In the genomic region with DNA sequence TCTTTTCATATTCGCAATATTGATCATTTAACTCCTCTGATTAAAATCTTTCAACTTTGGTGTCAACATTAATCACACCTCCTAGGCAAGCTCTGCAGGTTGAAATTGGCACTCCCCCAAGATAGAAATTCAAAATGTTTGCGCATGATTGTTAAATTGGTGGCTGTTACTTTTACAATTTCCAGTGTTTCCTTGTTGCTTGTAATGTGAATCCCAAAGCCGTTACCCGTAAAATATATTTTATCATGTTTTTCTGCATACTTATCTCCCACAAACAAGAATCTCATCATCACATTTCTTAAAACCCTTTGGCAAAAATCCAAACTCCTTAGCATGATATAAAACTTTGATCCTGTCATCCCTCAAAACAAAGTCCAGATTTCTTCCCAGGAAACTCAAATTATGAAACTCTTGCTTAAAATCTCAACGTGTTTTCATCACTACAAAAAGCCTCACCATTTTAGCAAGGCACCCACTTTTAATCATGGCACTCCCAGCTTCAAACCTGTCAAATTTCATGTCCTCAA, we compare ENCODE assay signal across 21 cellular contexts. TPM values are rescaled to one million over a fixed set of nuclear protein-coding genes. Genes with fewer than 3 reads are reported as not detected.
DNase-seq lines count a peak whose midpoint lies in the region; FAIRE-seq and TF ChIP-seq lines count a peak whose summit lies in the region.
"Had no signal": no experiment of that assay in that cellular context is flagged by ENCODE, and none has a peak within 500 bp of the region (broad histone marks: within the 10 kb centered on the region; RNA-seq: fewer than 3 reads in every experiment).

No MANE protein-coding gene starts in this region.

- H3K4me3 Mint-ChIP-seq in Calu3 (ENCODE audit: low read depth, unreplicated experiment) (no peak overlapping the region), nephron (peak overlapping the region in 1 of 3 experiments; percentile 53), endodermal cell (no peak overlapping the region)
- H3K4me3 Mint-ChIP-seq: CD8-positive, alpha-beta memory T cell had no signal

- intact Hi-C loops in Calu3 (cut with micrococcal nuclease; ENCODE audit: unreplicated experiment): no loop called here

- H3K27ac ChIP-seq in SK-N-MC: peak overlapping the region; percentile 97
- H3K27ac ChIP-seq in endodermal cell (ENCODE audit: low read depth, low read length): no peak overlapping the region
- H3K27ac ChIP-seq: Peyer's patch had no signal

- H3K9me3 Mint-ChIP-seq in Calu3 (ENCODE audit: low read depth, unreplicated experiment): peaks cover 10% of the 10 kb centered on the region
- H3K9me3 Mint-ChIP-seq in nephron: peaks cover 10% of the 10 kb centered on the region
- H3K9me3 Mint-ChIP-seq in endodermal cell: peaks cover 5% of the 10 kb centered on the region

- no peaks in the 10 kb centered on the region for H3K27me3 ChIP-seq in endodermal cell (ENCODE audit: control insufficient read depth, insufficient read depth, low read length, poor library complexity, severe bottlenecking)
- H3K27me3 ChIP-seq: Peyer's patch had no signal

- H3K4me1 Mint-ChIP-seq in Calu3 (ENCODE audit: low read depth, unreplicated experiment) (peaks cover 13% of the 10 kb centered on the region), nephron (peaks cover 69% of the 10 kb centered on the region), endodermal cell (peaks cover 23% of the 10 kb centered on the region)
- H3K4me1 Mint-ChIP-seq: CD8-positive, alpha-beta memory T cell had no signal

- TF ChIP-seq CTCF in Calu3 (IDR thresholded peaks at IDR 0.05; ENCODE audit: unreplicated experiment): no peak
- TF ChIP-seq CTCF in fibroblast of the aortic adventitia (IDR thresholded peaks at IDR 0.05; ENCODE audit: insufficient read depth, low read length): no peak
- TF ChIP-seq CTCF in nephron (IDR thresholded peaks at IDR 0.05; ENCODE audit: unreplicated experiment in 3 of 3): no peak
- no peak for TF ChIP-seq CTCF in endodermal cell (conservative IDR thresholded peaks at IDR 0.05)

- H3K36me3 ChIP-seq in SK-N-MC (ENCODE audit: insufficient read depth, low read length): peaks cover 8% of the 10 kb centered on the region; the same call in 1 of the 2 replicates
- no peaks in the 10 kb centered on the region for H3K36me3 ChIP-seq in endodermal cell (ENCODE audit: control insufficient read depth, insufficient read depth, low read length)
- H3K36me3 ChIP-seq: Peyer's patch had no signal

- H3K36me3 Mint-ChIP-seq in Calu3 (ENCODE audit: insufficient read depth, unreplicated experiment) (peaks cover 7% of the 10 kb centered on the region), nephron (ENCODE audit: low read depth) (no peaks in the 10 kb centered on the region), endodermal cell (ENCODE audit: low read depth) (no peaks in the 10 kb centered on the region)
- H3K36me3 Mint-ChIP-seq: CD8-positive, alpha-beta memory T cell had no signal

- WGBS in endodermal cell (ENCODE audit: insufficient coverage in 1 of 2, insufficient read length in 1 of 2), 2 experiments: 79 to 92% methylated on average over 4 to 5 of the region's 5 CpGs

- peak overlapping the region; percentile 68 for H3K4me3 ChIP-seq in SK-N-MC
- no peak overlapping the region for H3K4me3 ChIP-seq in fibroblast of the aortic adventitia (ENCODE audit: low read depth, low read length)
- H3K4me3 ChIP-seq in endodermal cell (ENCODE audit: low read length): no peak overlapping the region
- H3K4me3 ChIP-seq: Peyer's patch had no signal

- CTCF ChIA-PET in Calu3 (lab: Charles Lee): interaction anchor here (0.9 kb wide), 1 partner anchor 478 kb away, joined by 3 read pairs; no protein-coding TSS in a partner anchor

- peaks cover 4% of the 10 kb centered on the region for H3K4me1 ChIP-seq in endodermal cell (ENCODE audit: control insufficient read depth, insufficient read depth, low read length)
- H3K4me1 ChIP-seq: Peyer's patch had no signal

- peak overlapping the region; percentile 27 for H3K27ac Mint-ChIP-seq in Calu3 (ENCODE audit: unreplicated experiment)
- peak overlapping the region; percentile 56 to 89 (median 62) for H3K27ac Mint-ChIP-seq in nephron
- H3K27ac Mint-ChIP-seq in endodermal cell: no peak overlapping the region
- H3K27ac Mint-ChIP-seq: CD8-positive, alpha-beta memory T cell had no signal

- H3K9me3 ChIP-seq in SK-N-MC (ENCODE audit: low read depth, low read length) (no peaks in the 10 kb centered on the region), endodermal cell (ENCODE audit: control insufficient read depth, low read length) (no peaks in the 10 kb centered on the region)
- H3K9me3 ChIP-seq: Peyer's patch had no signal

- no peak for DNase-seq in Calu3
- DNase-seq in SK-N-MC (ENCODE audit: low read depth, low spot score): peak; percentile 87
- peak; percentile 27 for DNase-seq in fibroblast of the aortic adventitia (ENCODE audit: low read depth)
- DNase-seq in activated CD8-positive, alpha-beta memory T cell treated with anti-CD3 and anti-CD28 coated beads for 24 hours: no peak
- DNase-seq in frontal cortex (ENCODE audit: low spot score in 2 of 2): no peak
- no peak for DNase-seq in endodermal cell
- DNase-seq in NCI-H1417 treated with DMSO at 0.1 percent for 48 hours (lab: John Stamatoyannopoulos, UW): no peak
- DNase-seq: C1 segment of cervical spinal cord; DMS79; KBM-7; MV-4-11; NCI-H1436; NCI-H2029; NCI-H526 treated with DMSO at 0.1 percent for 48 hours; NK-92 treated with Interleukin-12 subunit alpha and Interleukin-12 subunit beta, amount 100 ng/mL, for 24 hours had no signal

- FAIRE-seq in frontal cortex (lab: Jason Lieb, UNC): no peak
- FAIRE-seq: H1 had no signal

- H3K27me3 Mint-ChIP-seq in Calu3 (ENCODE audit: unreplicated experiment): no peaks in the 10 kb centered on the region
- peaks cover 8% of the 10 kb centered on the region for H3K27me3 Mint-ChIP-seq in nephron (ENCODE audit: low read depth)
- H3K27me3 Mint-ChIP-seq in endodermal cell (ENCODE audit: insufficient read depth): peaks cover 7% of the 10 kb centered on the region

- peak overlapping the region; percentile 49 for H3K9ac ChIP-seq in SK-N-MC (ENCODE audit: insufficient read length)
- no peak overlapping the region for H3K9ac ChIP-seq in endodermal cell (ENCODE audit: extremely low read depth, low read length, poor library complexity, severe bottlenecking)

- BruUV-seq in Calu3 (replicated peaks; lab: Mats Ljungman, UMichigan): no TSS peak

RNA-seq across cellular contexts. Expression of a gene that starts 14.7 kb away (rescaled TPM):
- 0.12 and 0.24 TPM in 2 replicates for total RNA-seq in Calu3 (2022)
- not detected in 2 replicates for total RNA-seq in fibroblast of the aortic adventitia (ENCODE audit: low replicate concordance)
- total RNA-seq in frontal cortex: not detected
- 1 to 10 TPM in 1 of 2 donors, under 1 TPM in 1; 0.86 to 2.0 TPM for total RNA-seq in endodermal cell
- polyA plus RNA-seq in endodermal cell (2013, experiment 1 of 2): 0.78 TPM
- 0.87 TPM for polyA plus RNA-seq in endodermal cell (2013, experiment 2 of 2)
- total RNA-seq: CD8-positive, alpha-beta memory T cell; H1; HepG2; Peyer's patch; SK-MEL-5 had no signal
- polyA plus RNA-seq: CD8-positive, alpha-beta memory T cell; H1; HepG2 had no signal

Comparison
In these comparisons a context has a peak if more than half of its experiments do, and no peak if none do; other contexts are left out.
1. DNase-seq: peak in SK-N-MC (single experiment) and fibroblast of the aortic adventitia (single experiment); none in Calu3 (single experiment), activated CD8-positive, alpha-beta memory T cell treated with anti-CD3 and anti-CD28 coated beads for 24 hours (single experiment), frontal cortex (0 of 2), endodermal cell (single experiment) and NCI-H1417 treated with DMSO at 0.1 percent for 48 hours (single experiment).